ENCODE assay signal across 8 cellular contexts in the genomic region with DNA sequence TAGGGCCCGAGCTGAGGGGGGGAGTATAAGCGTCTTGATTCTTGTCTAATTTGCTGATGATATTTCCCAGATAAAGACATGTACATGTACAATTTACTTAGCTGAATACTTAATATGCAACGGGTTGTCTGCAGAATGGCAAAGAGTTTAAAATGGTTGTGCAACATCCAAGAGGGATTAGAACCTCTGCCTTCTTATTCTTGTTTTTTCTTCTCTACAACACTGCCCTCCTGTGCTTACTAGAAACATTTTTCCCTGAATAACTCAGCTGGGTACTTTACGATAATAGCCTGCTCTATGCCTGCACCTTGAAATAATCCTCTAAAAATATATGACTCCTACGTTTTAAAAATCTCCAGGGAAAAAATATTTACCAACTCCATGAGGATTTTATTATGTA. TPM values are rescaled to one million over a fixed set of nuclear protein-coding genes. Genes with fewer than 3 reads are reported as not detected.
A peak's percentile ranks its signal among the peaks of the same experiment; 100 is the strongest.
DNase-seq lines count a peak whose midpoint lies in the region; ATAC-seq and TF ChIP-seq lines count a peak whose summit lies in the region.

No MANE protein-coding gene starts in this region.

- peak; percentile 27 for DNase-seq in NCI-H1105 treated with DMSO at 0.1 percent for 48 hours (lab: John Stamatoyannopoulos, UW)
- DNase-seq in NCI-H1105 (lab: John Stamatoyannopoulos, UW) = no peak
- DNase-seq in NCI-H2081 treated with DMSO at 0.1 percent for 48 hours (lab: John Stamatoyannopoulos, UW) = peak; percentile 12
- no peak for DNase-seq in dorsolateral prefrontal cortex
- DNase-seq in skeletal muscle cell (ENCODE audit: low read depth) = peak; percentile 5
- DNase-seq in activated gamma-delta T cell treated with Interleukin-2 at 50 U/mL for 16 hours = no peak
- DNase-seq in effector CD4-positive, alpha-beta T cell = no peak

- H3K4me3 ChIP-seq in dorsolateral prefrontal cortex (no peak overlapping the region), skeletal muscle cell (ENCODE audit: low read depth, low read length) (no peak overlapping the region)

- peaks cover 0 to 4% (median 0%) of the 10 kb centered on the region in 45 donors for H3K27me3 ChIP-seq in dorsolateral prefrontal cortex

- TF ChIP-seq CTCF in dorsolateral prefrontal cortex (IDR thresholded peaks at IDR 0.05 in 54 of 56, conservative IDR thresholded peaks at IDR 0.05 in 2 of 56; ENCODE audit: low read depth in 1 of 56, partially characterized antibody in 56 of 56) = peak in 43 of 56 donors; percentile 12 to 57 (median 35)

- H3K27ac ChIP-seq in dorsolateral prefrontal cortex = no peak overlapping the region

- intact Hi-C loops in dorsolateral prefrontal cortex (cut with DNase I) = loop anchor here in 1 of 2 donors (10.0 kb wide), 1 partner anchor 122 kb away; no protein-coding TSS in a partner anchor

- ATAC-seq in HG03439 (IDR thresholded peaks at IDR 0.05; ENCODE audit: unreplicated experiment) = no peak

RNA-seq across cellular contexts. Expression of gene INTS12, which starts 41.8 kb away (rescaled TPM):
- 10 to 100 TPM; 10.9 to 21.8 (median 16.1) TPM for total RNA-seq in dorsolateral prefrontal cortex

RNA-seq across cellular contexts. Expression of gene GSTCD, which starts 41.9 kb away (rescaled TPM):
- 10 to 100 TPM in 98 of 120 experiments, 1 to 10 TPM in 22; 7.1 to 19.5 (median 12.1) TPM for total RNA-seq in dorsolateral prefrontal cortex

Comparison
In these comparisons a context has a peak if more than half of its experiments do, and no peak if none do; other contexts are left out.
1. DNase-seq: peak in NCI-H1105 treated with DMSO at 0.1 percent for 48 hours (single experiment), NCI-H2081 treated with DMSO at 0.1 percent for 48 hours (single experiment) and skeletal muscle cell (single experiment); none in NCI-H1105 (single experiment), dorsolateral prefrontal cortex (0 of 10), activated gamma-delta T cell treated with Interleukin-2 at 50 U/mL for 16 hours (single experiment) and effector CD4-positive, alpha-beta T cell (single experiment).